In the genomic region with DNA sequence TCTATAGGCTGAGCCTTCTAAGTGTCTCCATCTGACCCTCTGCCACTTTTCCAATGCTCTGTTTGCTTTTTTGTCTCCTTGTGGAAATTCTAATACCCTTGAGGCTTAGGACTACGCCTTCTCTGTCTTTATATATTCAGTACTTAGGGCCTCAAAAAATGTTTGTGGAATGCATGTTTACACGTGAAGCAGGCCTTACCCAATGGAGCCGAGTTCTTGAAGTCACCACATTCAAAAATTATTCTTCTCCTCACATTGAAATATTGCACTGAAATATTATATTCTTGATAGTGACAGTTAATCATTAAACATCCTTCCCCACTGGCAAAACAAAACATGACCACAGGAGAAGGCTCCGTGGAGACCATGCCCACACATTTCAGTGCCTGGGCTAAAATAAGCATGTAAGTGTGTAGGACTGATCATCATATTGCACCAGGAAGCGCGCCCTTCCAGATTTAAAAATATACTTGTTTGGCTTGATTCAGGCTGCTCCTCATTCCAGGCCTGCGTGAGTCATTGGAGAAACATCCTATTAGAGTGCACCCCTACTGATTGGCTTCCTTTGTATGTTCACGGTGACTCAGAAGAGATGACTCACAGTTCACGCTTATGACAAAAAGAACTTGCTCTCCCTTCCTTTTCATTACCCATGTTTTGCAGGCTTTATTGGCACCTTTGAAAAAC, we compare ENCODE assay signal across 8 cellular contexts.
DNase-seq lines count a peak whose midpoint lies in the region; ATAC-seq and TF ChIP-seq lines count a peak whose summit lies in the region.

No MANE protein-coding gene starts in this region.

- peak; percentile 48 for ATAC-seq in HG02610 (IDR thresholded peaks at IDR 0.05; ENCODE audit: unreplicated experiment)
- peak; percentile 100 for ATAC-seq in body of pancreas
- no peak for ATAC-seq in GM18505 (IDR thresholded peaks at IDR 0.05; ENCODE audit: unreplicated experiment)

- H3K36me3 ChIP-seq in body of pancreas (replicated peaks in 1 of 2; ENCODE audit: insufficient read depth in 1 of 2, low read depth in 2 of 2): no peaks in the 10 kb centered on the region
- H3K36me3 ChIP-seq in iPS-18a (ENCODE audit: control insufficient read depth, low read depth, low read length): no peaks in the 10 kb centered on the region
- no peaks in the 10 kb centered on the region for H3K36me3 ChIP-seq in smooth muscle cell (ENCODE audit: low read depth)

- H3K4me2 ChIP-seq in smooth muscle cell: peak overlapping the region; percentile 44

- H3K4me1 ChIP-seq in body of pancreas: peaks cover 21% of the 10 kb centered on the region
- H3K4me1 ChIP-seq in iPS-18a (ENCODE audit: control insufficient read depth, low read depth, low read length): peaks cover 15% of the 10 kb centered on the region
- H3K4me1 ChIP-seq in smooth muscle cell (ENCODE audit: low read depth): peaks cover 11% of the 10 kb centered on the region

- 11 to 17% methylated on average over 9 of the region's 9 CpGs for WGBS in body of pancreas, 2 donors
- 10% methylated on average over 9 of the region's 9 CpGs for WGBS in smooth muscle cell (ENCODE audit: low lambda C conversion rate)

- TF ChIP-seq POLR2A in body of pancreas (IDR thresholded peaks at IDR 0.05) (no peak), GM18505 (IDR thresholded peaks at IDR 0.05; ENCODE audit: borderline replicate concordance, extremely low read depth, insufficient read depth, insufficient read length) (no peak)

- H3K27me3 ChIP-seq in body of pancreas (no peaks in the 10 kb centered on the region), iPS-18a (ENCODE audit: control insufficient read depth, insufficient read depth, low read length) (no peaks in the 10 kb centered on the region), smooth muscle cell (ENCODE audit: low read depth) (no peaks in the 10 kb centered on the region)

- H3K4me3 ChIP-seq in body of pancreas: no peak overlapping the region
- H3K4me3 ChIP-seq in iPS-18a (ENCODE audit: low read length): no peak overlapping the region
- H3K4me3 ChIP-seq in smooth muscle cell: no peak overlapping the region

- H3K9me3 ChIP-seq in body of pancreas: no peaks in the 10 kb centered on the region
- no peaks in the 10 kb centered on the region for H3K9me3 ChIP-seq in iPS-18a (ENCODE audit: control insufficient read depth, low read depth, low read length)
- no peaks in the 10 kb centered on the region for H3K9me3 ChIP-seq in smooth muscle cell (replicated peaks; ENCODE audit: low read depth)

- no peak for TF ChIP-seq CTCF in body of pancreas (IDR thresholded peaks at IDR 0.05)
- TF ChIP-seq CTCF in smooth muscle cell (IDR thresholded peaks at IDR 0.05; ENCODE audit: borderline replicate concordance, insufficient read depth, poor library complexity, severe bottlenecking): no peak

- peak; percentile 100 for DNase-seq in A172 (ENCODE audit: low spot score)
- DNase-seq in SHP77 (lab: John Stamatoyannopoulos, UW): peak; percentile 79 to 93
- DNase-seq in body of pancreas: peak; percentile 78 to 93 (median 84)
- no peak for DNase-seq in smooth muscle cell (lab: John Stamatoyannopoulos, UW; ENCODE audit: unreplicated experiment)
- DNase-seq in SK-N-DZ (ENCODE audit: low spot score): no peak

- intact Hi-C loops in body of pancreas (cut with DNase I): no loop called here

- no peaks in the 10 kb centered on the region for H4K20me1 ChIP-seq in smooth muscle cell (ENCODE audit: low read depth)

- H3F3A ChIP-seq in smooth muscle cell (ENCODE audit: low read depth): peaks cover 16% of the 10 kb centered on the region

- H3K27ac ChIP-seq in body of pancreas (peak overlapping the region; percentile 74 to 93 (median 87)), iPS-18a (ENCODE audit: low read length) (peak overlapping the region; percentile 19), smooth muscle cell (ENCODE audit: low read depth) (peak overlapping the region; percentile 71)

- H3K9ac ChIP-seq in iPS-18a (ENCODE audit: low read length) (no peak overlapping the region), smooth muscle cell (ENCODE audit: low read depth) (no peak overlapping the region)

- no peaks in the 10 kb centered on the region for H3K79me2 ChIP-seq in smooth muscle cell (ENCODE audit: low read depth)

- H2AFZ ChIP-seq in smooth muscle cell (ENCODE audit: low read depth): no peak overlapping the region

Comparison
In these comparisons a context has a peak if more than half of its experiments do, and no peak if none do; other contexts are left out.
1. DNase-seq: peak in A172 (single experiment), SHP77 (2 of 2) and body of pancreas (4 of 4); none in smooth muscle cell (single experiment) and SK-N-DZ (single experiment).
2. H3K27ac ChIP-seq: peak in every context shown above with its lines; median percentile 87 in body of pancreas; 71 in smooth muscle cell; 19 in iPS-18a.